16 cellular contexts compared by ENCODE assay signal in genomic region chr17:45650601-45651000, GRCh38.
A peak's percentile ranks its signal among the peaks of the same experiment; 100 is the strongest.
DNase-seq lines count a peak whose midpoint lies in the region; ATAC-seq and TF ChIP-seq lines count a peak whose summit lies in the region.
"Had no signal": no experiment of that assay in that cellular context is flagged by ENCODE, and none has a peak within 500 bp of the region (broad histone marks: within the 10 kb centered on the region; RNA-seq: fewer than 3 reads in every experiment).

No MANE protein-coding gene starts in this region.

- dilution Hi-C loops in IMR-90 (cut with HindIII; ENCODE audit: low sequenced_read_pairs, unreplicated experiment): no loop called here

- H2BK120ac ChIP-seq in IMR-90 (ENCODE audit: low read depth, low read length): no peak overlapping the region

- TF ChIP-seq CTCF in IMR-90 (conservative IDR thresholded peaks at IDR 0.05; ENCODE audit: low read depth, low read length): no peak
- peak; percentile 18; the same call in 1 of the 2 replicates for TF ChIP-seq CTCF in WERI-Rb-1 (IDR thresholded peaks at IDR 0.05; ENCODE audit: low read depth, low read length)
- TF ChIP-seq CTCF in upper lobe of right lung (IDR thresholded peaks at IDR 0.05): no peak
- no peak for TF ChIP-seq CTCF in breast epithelium (IDR thresholded peaks at IDR 0.05)

- no peak overlapping the region for H2BK15ac ChIP-seq in IMR-90 (ENCODE audit: low read depth, low read length)

- POLR2A ChIA-PET in IMR-90 (lab: Charles Lee; ENCODE audit: unreplicated experiment): no interaction called here

- in situ Hi-C loops in IMR-90 (cut with MboI; ENCODE audit: low sequenced_read_pairs): no loop called here

- TF ChIP-seq RAD21 in IMR-90 (IDR thresholded peaks at IDR 0.05; ENCODE audit: low read length): no peak

- H4K91ac ChIP-seq in IMR-90 (ENCODE audit: insufficient read depth, low read depth, low read length): no peak overlapping the region

- no peak overlapping the region for H2AK5ac ChIP-seq in IMR-90 (ENCODE audit: low read depth, low read length)

- no peaks in the 10 kb centered on the region for H3K9me3 ChIP-seq in IMR-90 (ENCODE audit: control insufficient read depth, insufficient read depth, low read length)
- H3K9me3 ChIP-seq in WERI-Rb-1 (ENCODE audit: severe bottlenecking): no peaks in the 10 kb centered on the region
- no peaks in the 10 kb centered on the region for H3K9me3 ChIP-seq in upper lobe of right lung
- H3K9me3 ChIP-seq in MG63: no peaks in the 10 kb centered on the region
- H3K9me3 ChIP-seq in breast epithelium: no peaks in the 10 kb centered on the region
- H3K9me3 ChIP-seq: A549, Caco-2, HAP-1 had no signal

- H4K8ac ChIP-seq in IMR-90 (ENCODE audit: low read depth in 2 of 2, low read length in 2 of 2): no peak overlapping the region

- H3K56ac ChIP-seq in IMR-90 (ENCODE audit: extremely low read depth, insufficient read depth, low read length): no peak overlapping the region

- no peak overlapping the region for H2BK20ac ChIP-seq in IMR-90 (ENCODE audit: low read depth, low read length)

- no peak for TF ChIP-seq POLR2A in IMR-90 (IDR thresholded peaks at IDR 0.05; ENCODE audit: low read depth, low read length)
- no peak for TF ChIP-seq POLR2A in breast epithelium (IDR thresholded peaks at IDR 0.05)

- H2AFZ ChIP-seq in IMR-90 (replicated peaks; ENCODE audit: low read length, poor library complexity): peak overlapping the region; percentile 63

- H3K18ac ChIP-seq in IMR-90 (ENCODE audit: low read depth, low read length): no peak overlapping the region

- H2AK9ac ChIP-seq in IMR-90 (replicated peaks; ENCODE audit: low read depth, low read length, poor library complexity): no peak overlapping the region

- H3K36me3 ChIP-seq in IMR-90 (ENCODE audit: control insufficient read depth, insufficient read depth, low read length) (no peaks in the 10 kb centered on the region), WERI-Rb-1 (no peaks in the 10 kb centered on the region), upper lobe of right lung (no peaks in the 10 kb centered on the region), MG63 (no peaks in the 10 kb centered on the region), breast epithelium (no peaks in the 10 kb centered on the region)
- H3K36me3 ChIP-seq: HAP-1 had no signal

- no peak overlapping the region for H3K9ac ChIP-seq in IMR-90 (ENCODE audit: low read depth, low read length)

- H3K4ac ChIP-seq in IMR-90 (ENCODE audit: low read depth, low read length): no peak overlapping the region

- CTCF ChIA-PET in IMR-90 (lab: Yijun Ruan, JAX): interaction anchor here (1.6 kb wide), 1 partner anchor 10 kb away, joined by 5 read pairs; no protein-coding TSS in a partner anchor

- H3K27me3 ChIP-seq in IMR-90 (ENCODE audit: control insufficient read depth, insufficient read depth, low read length) (peaks cover 35% of the 10 kb centered on the region), WERI-Rb-1 (ENCODE audit: insufficient read depth, low read depth, severe bottlenecking) (no peaks in the 10 kb centered on the region), upper lobe of right lung (peaks cover 25% of the 10 kb centered on the region), MG63 (peaks cover 23% of the 10 kb centered on the region), breast epithelium (no peaks in the 10 kb centered on the region)

- H3K4me3 ChIP-seq in IMR-90 (ENCODE audit: insufficient read depth, low read depth, low read length): no peak overlapping the region
- no peak overlapping the region for H3K4me3 ChIP-seq in WERI-Rb-1 (ENCODE audit: low read depth, low read length)
- no peak overlapping the region for H3K4me3 ChIP-seq in upper lobe of right lung
- H3K4me3 ChIP-seq in MG63: no peak overlapping the region
- no peak overlapping the region for H3K4me3 ChIP-seq in breast epithelium
- H3K4me3 ChIP-seq: A549, HAP-1 had no signal

- no peaks in the 10 kb centered on the region for H4K20me1 ChIP-seq in IMR-90 (ENCODE audit: insufficient read depth, low read length)

- no peaks in the 10 kb centered on the region for H3K79me1 ChIP-seq in IMR-90 (ENCODE audit: low read depth in 1 of 2, low read length in 2 of 2)

- no peak overlapping the region for H3K27ac ChIP-seq in IMR-90 (ENCODE audit: insufficient read depth, low read length)
- peak overlapping the region; percentile 41 for H3K27ac ChIP-seq in WERI-Rb-1
- no peak overlapping the region for H3K27ac ChIP-seq in upper lobe of right lung
- H3K27ac ChIP-seq in breast epithelium: no peak overlapping the region
- H3K27ac ChIP-seq: 22Rv1, A549, C4-2B had no signal

- intact Hi-C loops in IMR-90 (cut with micrococcal nuclease): no loop called here
- intact Hi-C loops in upper lobe of right lung (cut with DNase I): no loop called here
- intact Hi-C loops in breast epithelium (cut with DNase I; ENCODE audit: low total_unique reads): no loop called here

- BruUV-seq in IMR-90 (replicated peaks; lab: Mats Ljungman, UMichigan): no TSS peak

- no peak overlapping the region for H3K4me2 ChIP-seq in IMR-90 (ENCODE audit: low read depth, low read length)
- H3K4me2 ChIP-seq: A549 had no signal

- H4K5ac ChIP-seq in IMR-90 (ENCODE audit: low read depth, low read length): no peak overlapping the region

- ATAC-seq in IMR-90 (ENCODE audit: low read depth) (no peak), upper lobe of right lung (no peak)

- no peak overlapping the region for H2BK5ac ChIP-seq in IMR-90 (ENCODE audit: low read depth, low read length, poor library complexity, severe bottlenecking)

- DNase-seq in NCI-H82 (lab: John Stamatoyannopoulos, UW): peak; percentile 45
- no peak for DNase-seq in NCI-H82 treated with DMSO at 0.1 percent for 48 hours (lab: John Stamatoyannopoulos, UW; ENCODE audit: unreplicated experiment)
- DNase-seq in IMR-90: peak; percentile 6
- DNase-seq in WERI-Rb-1: peak; percentile 86
- peak; percentile 37 for DNase-seq in upper lobe of right lung
- DNase-seq in MG63: no peak
- DNase-seq in mucosa of gallbladder (ENCODE audit: low spot score): no peak
- no peak for DNase-seq in breast epithelium (ENCODE audit: low spot score in 2 of 2)
- DNase-seq: AML-193; Caco-2; CD4-positive, alpha-beta T cell; GF-D8 had no signal

- no peak overlapping the region for H3K23ac ChIP-seq in IMR-90 (ENCODE audit: low read depth, low read length)

- no peaks in the 10 kb centered on the region for H3K9me1 ChIP-seq in IMR-90 (ENCODE audit: insufficient read depth, low read length)

- no peak overlapping the region for H3K14ac ChIP-seq in IMR-90 (replicated peaks; ENCODE audit: low read depth, low read length)

- H3K4me1 ChIP-seq in IMR-90 (ENCODE audit: control insufficient read depth, insufficient read depth, low read length) (no peaks in the 10 kb centered on the region), upper lobe of right lung (no peaks in the 10 kb centered on the region), breast epithelium (no peaks in the 10 kb centered on the region)
- H3K4me1 ChIP-seq: A549, Caco-2, HAP-1 had no signal

- WGBS in IMR-90 (ENCODE audit: extremely low coverage in 2 of 2, insufficient read length in 1 of 2), 2 experiments: 23% methylated on average over 6 of the region's 10 CpGs; no CpG with 5 or more reads in 1 of the 2 experiments

TF ChIP-seq in IMR-90, 13 proteins besides CTCF, POLR2A, EP300 and RAD21:
- TF ChIP-seq MXI1 (IDR thresholded peaks at IDR 0.05; ENCODE audit: borderline replicate concordance, low read depth, low read length): no peak
- TF ChIP-seq, protein P1, sequence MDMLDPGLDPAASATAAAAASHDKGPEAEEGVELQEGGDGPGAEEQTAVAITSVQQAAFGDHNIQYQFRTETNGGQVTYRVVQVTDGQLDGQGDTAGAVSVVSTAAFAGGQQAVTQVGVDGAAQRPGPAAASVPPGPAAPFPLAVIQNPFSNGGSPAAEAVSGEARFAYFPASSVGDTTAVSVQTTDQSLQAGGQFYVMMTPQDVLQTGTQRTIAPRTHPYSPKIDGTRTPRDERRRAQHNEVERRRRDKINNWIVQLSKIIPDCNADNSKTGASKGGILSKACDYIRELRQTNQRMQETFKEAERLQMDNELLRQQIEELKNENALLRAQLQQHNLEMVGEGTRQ (IDR thresholded peaks at IDR 0.05; ENCODE audit: low read depth, low read length): no peak
- TF ChIP-seq CEBPB (IDR thresholded peaks at IDR 0.05; ENCODE audit: low read depth, low read length): no peak

Comparison
In these comparisons a context has a peak if more than half of its experiments do, and no peak if none do; other contexts are left out.
1. DNase-seq: peak in NCI-H82 (single experiment), IMR-90 (single experiment), WERI-Rb-1 (single experiment) and upper lobe of right lung (single experiment); none in NCI-H82 treated with DMSO at 0.1 percent for 48 hours (single experiment), MG63 (single experiment), mucosa of gallbladder (single experiment) and breast epithelium (0 of 2).